11 cellular contexts compared by ENCODE assay signal in the genomic region with DNA sequence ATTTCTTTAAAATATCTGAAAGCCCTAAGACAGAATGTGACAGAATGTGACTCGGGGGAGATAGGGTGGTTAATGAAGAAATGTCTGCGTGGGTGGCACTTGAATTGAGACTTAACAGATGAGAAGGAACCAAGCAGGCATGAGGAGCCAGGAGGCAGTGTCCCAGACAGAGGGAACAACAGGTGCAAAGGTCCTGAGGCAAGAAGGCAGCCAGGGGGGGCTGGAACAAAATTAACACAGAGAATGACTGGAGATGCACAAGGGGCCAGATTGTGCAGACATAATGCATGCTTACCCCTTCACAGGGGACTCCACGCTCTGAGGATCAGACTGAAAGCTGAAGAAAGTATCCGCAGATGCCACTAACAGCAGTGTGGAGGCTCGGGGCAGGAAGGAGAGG. TPM values are rescaled to one million over a fixed set of nuclear protein-coding genes. Genes with fewer than 3 reads are reported as not detected.
DNase-seq lines count a peak whose midpoint lies in the region; TF ChIP-seq lines count a peak whose summit lies in the region.
"Had no signal": no experiment of that assay in that cellular context is flagged by ENCODE, and none has a peak within 500 bp of the region (broad histone marks: within the 10 kb centered on the region; RNA-seq: fewer than 3 reads in every experiment).

No MANE protein-coding gene starts in this region.

- no peak for TF ChIP-seq RAD21 in liver (IDR thresholded peaks at IDR 0.05)

- H3K27me3 Mint-ChIP-seq in MCF 10A (ENCODE audit: insufficient read depth, unreplicated experiment): no peaks in the 10 kb centered on the region
- H3K27me3 Mint-ChIP-seq in activated naive CD8-positive, alpha-beta T cell: no peaks in the 10 kb centered on the region

- CTCF ChIA-PET in MCF 10A (lab: Yijun Ruan, JAX): interaction anchor here (0.6 to 5.2 kb wide), 9 partner anchors 15 to 811 kb away, joined by 3 to 44 read pairs (median 8); no protein-coding TSS in a partner anchor

- H3K9ac ChIP-seq in liver (ENCODE audit: low read depth in 1 of 2, low read length in 2 of 2): no peak overlapping the region

- no peaks in the 10 kb centered on the region for H3K9me3 ChIP-seq in breast epithelium
- H3K9me3 ChIP-seq in liver (ENCODE audit: control insufficient read depth in 4 of 4, low read length in 3 of 4): no peaks in the 10 kb centered on the region
- H3K9me3 ChIP-seq in tibial artery: no peaks in the 10 kb centered on the region
- H3K9me3 ChIP-seq: adrenal gland had no signal

- DNase-seq in MCF 10A (ENCODE audit: unreplicated experiment) (no peak), breast epithelium (ENCODE audit: low spot score in 2 of 2) (no peak), tibial artery (no peak), dermis blood vessel endothelial cell (no peak), Kasumi-1 (lab: John Stamatoyannopoulos, UW) (no peak), SHP77 treated with DMSO at 0.1 percent for 48 hours (lab: John Stamatoyannopoulos, UW) (no peak)
- DNase-seq: adrenal gland had no signal

- H3K4me1 Mint-ChIP-seq in MCF 10A (ENCODE audit: insufficient read depth, unreplicated experiment): peaks cover 27% of the 10 kb centered on the region
- H3K4me1 Mint-ChIP-seq in activated naive CD8-positive, alpha-beta T cell (ENCODE audit: low read depth): peaks cover 55% of the 10 kb centered on the region

- H3K27me3 ChIP-seq in breast epithelium: no peaks in the 10 kb centered on the region
- H3K27me3 ChIP-seq in liver (ENCODE audit: control insufficient read depth in 4 of 4, insufficient read depth in 4 of 4, low read length in 3 of 4): no peaks in the 10 kb centered on the region
- H3K27me3 ChIP-seq in tibial artery: no peaks in the 10 kb centered on the region
- H3K27me3 ChIP-seq: adrenal gland had no signal

- H3K4me3 Mint-ChIP-seq in MCF 10A (ENCODE audit: unreplicated experiment): peak overlapping the region; percentile 93
- peak overlapping the region; percentile 98 for H3K4me3 Mint-ChIP-seq in activated naive CD8-positive, alpha-beta T cell

- POLR2A ChIA-PET in MCF 10A (lab: Yijun Ruan, JAX): interaction anchor here (0.6 to 4.1 kb wide), 8 partner anchors 21 to 608 kb away, joined by 3 to 58 read pairs (median 7); a partner anchor contains a TSS

- peaks cover 30% of the 10 kb centered on the region for H3K36me3 Mint-ChIP-seq in MCF 10A (ENCODE audit: insufficient read depth, unreplicated experiment)
- H3K36me3 Mint-ChIP-seq in activated naive CD8-positive, alpha-beta T cell: no peaks in the 10 kb centered on the region

- TF ChIP-seq CTCF in MCF 10A (IDR thresholded peaks at IDR 0.05; ENCODE audit: unreplicated experiment) (no peak), breast epithelium (IDR thresholded peaks at IDR 0.05) (no peak), liver (IDR thresholded peaks at IDR 0.05; ENCODE audit: low read depth, low read length, missing input control) (no peak), tibial artery (IDR thresholded peaks at IDR 0.05) (no peak)

- intact Hi-C loops in MCF 10A (cut with micrococcal nuclease): no loop called here
- intact Hi-C loops in breast epithelium (cut with DNase I; ENCODE audit: low total_unique reads): no loop called here
- intact Hi-C loops in tibial artery (cut with DNase I; ENCODE audit: low total_unique reads): no loop called here

- TF ChIP-seq POLR2A in breast epithelium (IDR thresholded peaks at IDR 0.05): no peak

- H3K27ac Mint-ChIP-seq in MCF 10A (ENCODE audit: low read depth, unreplicated experiment): peak overlapping the region; percentile 98
- peak overlapping the region; percentile 54 for H3K27ac Mint-ChIP-seq in activated naive CD8-positive, alpha-beta T cell

- H3K4me1 ChIP-seq in breast epithelium: peaks cover 4 to 19% of the 10 kb centered on the region in 2 donors
- H3K4me1 ChIP-seq in liver (ENCODE audit: control insufficient read depth in 4 of 4, insufficient read depth in 4 of 4, low read length in 3 of 4): peaks cover 15 to 62% (median 52%) of the 10 kb centered on the region in 4 donors
- H3K4me1 ChIP-seq in tibial artery: peaks cover 0 to 50% (median 30%) of the 10 kb centered on the region in 4 donors

- WGBS in liver: 83% methylated on average over 5 of the region's 5 CpGs

- H3K36me3 ChIP-seq in breast epithelium (peaks cover 2% of the 10 kb centered on the region), liver (ENCODE audit: control insufficient read depth in 4 of 4, insufficient read depth in 3 of 4, low read depth in 1 of 4, low read length in 3 of 4) (peaks cover 0 to 9% (median 1%) of the 10 kb centered on the region in 4 donors), tibial artery (peaks cover 7 to 22% (median 13%) of the 10 kb centered on the region in 3 donors)

- no peaks in the 10 kb centered on the region for H3K9me3 Mint-ChIP-seq in MCF 10A (ENCODE audit: unreplicated experiment)
- H3K9me3 Mint-ChIP-seq in activated naive CD8-positive, alpha-beta T cell (ENCODE audit: low read depth): no peaks in the 10 kb centered on the region

- H3K4me3 ChIP-seq in breast epithelium: peak overlapping the region in 1 of 3 donors; percentile 85
- H3K4me3 ChIP-seq in liver (ENCODE audit: low read depth in 1 of 3, low read length in 3 of 3): peak overlapping the region in 2 of 3 donors; percentile 75 to 99
- H3K4me3 ChIP-seq in tibial artery: peak overlapping the region; percentile 70 to 90

- no TSS peak for BruUV-seq in MCF 10A (replicated peaks; lab: Mats Ljungman, UMichigan)

- no peak overlapping the region for H3K27ac ChIP-seq in breast epithelium
- H3K27ac ChIP-seq in liver (ENCODE audit: low read depth in 1 of 2, low read length in 2 of 2): peak overlapping the region in 1 of 2 donors; percentile 3
- no peak overlapping the region for H3K27ac ChIP-seq in tibial artery
- H3K27ac ChIP-seq: adrenal gland had no signal

TF ChIP-seq in liver, 16 proteins besides CTCF, POLR2A, EP300 and RAD21:
- no peak for TF ChIP-seq YY1 (IDR thresholded peaks at IDR 0.05)
- TF ChIP-seq FOXA2 (IDR thresholded peaks at IDR 0.05): no peak
- TF ChIP-seq EGR1 (IDR thresholded peaks at IDR 0.05; ENCODE audit: low read depth in 2 of 2): no peak
- peak in 1 of 2 donors; percentile 2 for TF ChIP-seq HNF4A (conservative IDR thresholded peaks at IDR 0.05)

RNA-seq across cellular contexts. Expression of a gene that starts 1.7 kb away (rescaled TPM):
- 221 and 279 TPM in 2 replicates for total RNA-seq in MCF 10A (2022)
- total RNA-seq in breast epithelium: 100 to 1,000 TPM; 139 to 188 (median 170) TPM
- total RNA-seq in liver: 100 to 1,000 TPM; 279 to 478 TPM
- polyA plus RNA-seq in liver: 100 to 1,000 TPM; 243 to 449 TPM
- 407 and 457 TPM in 2 replicates for total RNA-seq in dermis blood vessel endothelial cell

RNA-seq across cellular contexts. Expression of a gene that starts 8.0 kb away (rescaled TPM):
- total RNA-seq in MCF 10A (2022) (7.8 and 12.6 TPM in 2 replicates), breast epithelium (10 to 100 TPM in 2 of 3 donors, 1 to 10 TPM in 1; 9.0 to 16.4 (median 11.3) TPM), liver (10 to 100 TPM; 10.2 to 53.8 TPM), dermis blood vessel endothelial cell (4.4 and 9.9 TPM in 2 replicates)
- polyA plus RNA-seq in liver: 10 to 100 TPM; 30.7 to 35.8 TPM

RNA-seq across cellular contexts. Expression of a gene that starts 34.5 kb away (rescaled TPM):
- not detected in 2 replicates for total RNA-seq in MCF 10A (2022)
- total RNA-seq in breast epithelium: not detected
- 1 to 10 TPM in 1 of 2 donors, under 1 TPM in 1; 0.23 to 1.0 TPM for total RNA-seq in liver
- under 1 TPM; 0.33 to 0.60 TPM for polyA plus RNA-seq in liver
- total RNA-seq in dermis blood vessel endothelial cell: not detected in 2 replicates
- total RNA-seq: adrenal gland, right cardiac atrium, temporal lobe had no signal
- polyA plus RNA-seq: adrenal gland, right cardiac atrium had no signal

RNA-seq across cellular contexts. Expression of a gene that starts 38.1 kb away (rescaled TPM):
- 8.4 and 13.2 TPM in 2 replicates for total RNA-seq in MCF 10A (2022)
- 10 to 100 TPM in 1 of 3 donors, 1 to 10 TPM in 2; 4.2 to 10.5 (median 9.4) TPM for total RNA-seq in breast epithelium
- 10 to 100 TPM in 1 of 2 donors, 1 to 10 TPM in 1; 6.0 to 36.8 TPM for total RNA-seq in liver
- 1 to 10 TPM; 1.9 to 8.0 TPM for polyA plus RNA-seq in liver
- 20.9 and 38.5 TPM in 2 replicates for total RNA-seq in dermis blood vessel endothelial cell

RNA-seq across cellular contexts. Expression of a gene that starts 46.2 kb away (rescaled TPM):
- total RNA-seq in MCF 10A (2022) (217 and 267 TPM in 2 replicates), breast epithelium (10 to 100 TPM; 61.0 to 97.0 (median 68.8) TPM), liver (10 to 100 TPM; 47.9 to 58.4 TPM), dermis blood vessel endothelial cell (125 and 161 TPM in 2 replicates)
- 100 to 1,000 TPM; 112 to 200 TPM for polyA plus RNA-seq in liver
